ENCODE assay signal across 8 cellular contexts in genomic region chr13:95676775-95677563, GRCh38. TPM values are rescaled to one million over a fixed set of nuclear protein-coding genes. Genes with fewer than 3 reads are reported as not detected.
DNase-seq lines count a peak whose midpoint lies in the region; ATAC-seq, FAIRE-seq and TF ChIP-seq lines count a peak whose summit lies in the region.

A gene with protein sequence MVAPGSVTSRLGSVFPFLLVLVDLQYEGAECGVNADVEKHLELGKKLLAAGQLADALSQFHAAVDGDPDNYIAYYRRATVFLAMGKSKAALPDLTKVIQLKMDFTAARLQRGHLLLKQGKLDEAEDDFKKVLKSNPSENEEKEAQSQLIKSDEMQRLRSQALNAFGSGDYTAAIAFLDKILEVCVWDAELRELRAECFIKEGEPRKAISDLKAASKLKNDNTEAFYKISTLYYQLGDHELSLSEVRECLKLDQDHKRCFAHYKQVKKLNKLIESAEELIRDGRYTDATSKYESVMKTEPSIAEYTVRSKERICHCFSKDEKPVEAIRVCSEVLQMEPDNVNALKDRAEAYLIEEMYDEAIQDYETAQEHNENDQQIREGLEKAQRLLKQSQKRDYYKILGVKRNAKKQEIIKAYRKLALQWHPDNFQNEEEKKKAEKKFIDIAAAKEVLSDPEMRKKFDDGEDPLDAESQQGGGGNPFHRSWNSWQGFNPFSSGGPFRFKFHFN (plus strand): TSS chr13:95677139. CDS start chr13:95677256, 117 bp downstream.

- peaks cover 56% of the 10 kb centered on the region for H3K79me2 ChIP-seq in OCI-LY3 (ENCODE audit: low read length)

- peak; percentile 98 for DNase-seq in D341Med (ENCODE audit: low spot score)
- peak; percentile 87 for DNase-seq in HuH-7 (ENCODE audit: low spot score)
- DNase-seq in activated CD8-positive, alpha-beta memory T cell treated with anti-CD3 and anti-CD28 coated beads, Interleukin-2, amount 50 U/mL, for 48 hours, result peak; percentile 97
- peak; percentile 96 to 99 for DNase-seq in mesothelial cell of epicardium (ENCODE audit: low spot score in 2 of 2, unreplicated experiment in 2 of 2)
- peak; percentile 98 for DNase-seq in stimulated activated CD8-positive, alpha-beta memory T cell treated with anti-CD3 and anti-CD28 coated beads, Interleukin-15, amount 100 ng/mL, for 48 hours (ENCODE audit: low read depth in 2 of 2)

- TF ChIP-seq CTCF in OCI-LY3 (IDR thresholded peaks at IDR 0.05; ENCODE audit: low read depth, low read length), result no peak
- no peak for TF ChIP-seq CTCF in mesothelial cell of epicardium (IDR thresholded peaks at IDR 0.05; ENCODE audit: unreplicated experiment)

- peak; percentile 95 for ATAC-seq in GM21515 (IDR thresholded peaks at IDR 0.05; ENCODE audit: unreplicated experiment)

- peak within 1 kb of the TSS; percentile 84 for H3K4me2 ChIP-seq in OCI-LY3 (ENCODE audit: low read length)

- H2AFZ ChIP-seq in OCI-LY3 (ENCODE audit: low read depth, low read length), result peak within 1 kb of the TSS; percentile 93

- H3K4me1 Mint-ChIP-seq in mesothelial cell of epicardium, result peaks cover 54% of the 10 kb centered on the region

- peaks cover 30% of the 10 kb centered on the region for H3K4me1 ChIP-seq in OCI-LY3 (ENCODE audit: low read length)

- peak within 1 kb of the TSS; percentile 95 for H3K9ac ChIP-seq in OCI-LY3 (ENCODE audit: low read length)

- H4K20me1 ChIP-seq in OCI-LY3 (ENCODE audit: insufficient read depth, low read length), result peaks cover 30% of the 10 kb centered on the region

- peak within 1 kb of the TSS; percentile 99 for H3K27ac Mint-ChIP-seq in mesothelial cell of epicardium

- H3K9me3 ChIP-seq in OCI-LY3 (ENCODE audit: insufficient read depth, low read length), result no peaks in the 10 kb centered on the region

- peak within 1 kb of the TSS; percentile 93 for H3K4me3 ChIP-seq in OCI-LY3 (ENCODE audit: low read length)

- peaks cover 16% of the 10 kb centered on the region for H3K9me3 Mint-ChIP-seq in mesothelial cell of epicardium

- FAIRE-seq in endometrium (lab: Jason Lieb, UNC), result peak; percentile 69

- H3K4me3 Mint-ChIP-seq in mesothelial cell of epicardium, result peak within 1 kb of the TSS; percentile 95

- H3K36me3 Mint-ChIP-seq in mesothelial cell of epicardium, result peaks cover 13% of the 10 kb centered on the region

- peak within 1 kb of the TSS; percentile 66 for H3K27ac ChIP-seq in OCI-LY3 (ENCODE audit: low read length)

- no peaks in the 10 kb centered on the region for H3K27me3 Mint-ChIP-seq in mesothelial cell of epicardium (ENCODE audit: low read depth)

- peaks cover 41% of the 10 kb centered on the region for H3K36me3 ChIP-seq in OCI-LY3 (replicated peaks; ENCODE audit: low read depth, low read length)

- H3K27me3 ChIP-seq in OCI-LY3 (ENCODE audit: low read depth, low read length), result no peaks in the 10 kb centered on the region

RNA-seq across cellular contexts. Expression of the gene that starts here (rescaled TPM):
- total RNA-seq in mesothelial cell of epicardium, result 21.7 to 22.9 TPM (median 22.6 TPM) in 3 replicates

Comparison
In these comparisons a context has a peak if more than half of its experiments do, and no peak if none do; other contexts are left out.
1. Peak in every context shown above with its lines: DNase-seq, ATAC-seq, H3K4me3 ChIP-seq and H3K27ac ChIP-seq.